1 cellular context compared by ENCODE assay signal in the genomic region with DNA sequence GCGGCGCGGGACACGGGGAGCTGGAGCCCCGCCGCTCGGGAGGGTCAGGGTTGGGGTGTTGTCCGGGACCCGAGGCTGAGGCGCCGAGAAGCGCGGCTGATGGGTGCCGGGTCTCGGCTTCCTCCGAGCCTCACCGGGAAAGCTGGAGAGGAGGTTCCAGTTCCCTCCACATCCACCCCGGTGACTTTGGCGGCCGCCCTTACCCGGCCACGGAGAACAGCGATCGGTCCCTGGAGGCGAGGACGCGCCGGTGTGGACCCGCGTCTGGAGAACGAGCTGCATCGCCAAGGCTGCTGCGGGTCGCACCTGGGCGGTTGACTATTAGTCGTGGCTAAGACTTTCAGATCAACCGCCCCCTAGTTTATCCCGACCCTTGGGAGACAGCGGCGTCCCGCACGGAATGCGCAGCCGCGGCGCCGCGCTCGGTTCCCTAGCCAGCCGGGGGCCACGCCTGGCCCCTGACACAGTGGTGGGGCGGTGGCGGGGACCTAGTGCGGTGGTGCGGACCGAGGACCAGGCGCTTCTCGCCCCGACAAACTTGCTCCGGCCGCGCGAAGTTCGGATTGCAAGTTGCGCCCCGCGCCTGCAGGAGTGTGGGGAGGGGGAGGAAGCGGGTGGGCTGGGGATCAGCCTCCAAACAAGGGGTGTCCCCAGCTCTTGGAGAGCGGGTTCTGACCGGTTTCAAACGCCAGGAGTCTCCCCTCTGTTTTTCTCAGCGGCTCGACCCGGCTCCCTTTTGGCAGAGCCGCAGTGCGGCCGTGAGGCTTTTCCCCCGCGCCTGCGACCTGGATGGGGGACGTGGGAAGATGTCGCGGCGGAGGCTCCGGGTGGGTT.
TF ChIP-seq lines count a peak whose summit lies in the region.

No MANE protein-coding gene starts in this region.

TF ChIP-seq in HepG2, 621 proteins besides CTCF, POLR2A, EP300 and RAD21 (continued from another document):
- TF ChIP-seq, protein P1, sequence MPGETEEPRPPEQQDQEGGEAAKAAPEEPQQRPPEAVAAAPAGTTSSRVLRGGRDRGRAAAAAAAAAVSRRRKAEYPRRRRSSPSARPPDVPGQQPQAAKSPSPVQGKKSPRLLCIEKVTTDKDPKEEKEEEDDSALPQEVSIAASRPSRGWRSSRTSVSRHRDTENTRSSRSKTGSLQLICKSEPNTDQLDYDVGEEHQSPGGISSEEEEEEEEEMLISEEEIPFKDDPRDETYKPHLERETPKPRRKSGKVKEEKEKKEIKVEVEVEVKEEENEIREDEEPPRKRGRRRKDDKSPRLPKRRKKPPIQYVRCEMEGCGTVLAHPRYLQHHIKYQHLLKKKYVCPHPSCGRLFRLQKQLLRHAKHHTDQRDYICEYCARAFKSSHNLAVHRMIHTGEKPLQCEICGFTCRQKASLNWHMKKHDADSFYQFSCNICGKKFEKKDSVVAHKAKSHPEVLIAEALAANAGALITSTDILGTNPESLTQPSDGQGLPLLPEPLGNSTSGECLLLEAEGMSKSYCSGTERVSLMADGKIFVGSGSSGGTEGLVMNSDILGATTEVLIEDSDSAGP (CRISPR knock-in tag; IDR thresholded peaks at IDR 0.05; ENCODE audit: borderline replicate concordance): peak; percentile 20; the same call in 1 of the 2 replicates
- TF ChIP-seq ZNF776 (CRISPR knock-in tag; IDR thresholded peaks at IDR 0.05): no peak
- no peak for TF ChIP-seq E2F1 (CRISPR knock-in tag; IDR thresholded peaks at IDR 0.05)
- peak; percentile 12 for TF ChIP-seq SRSF1 (optimal IDR thresholded peaks at IDR 0.05; ENCODE audit: low read depth, low read length)
- no peak for TF ChIP-seq SRSF4 (IDR thresholded peaks at IDR 0.05; ENCODE audit: low read depth, low read length, poor library complexity, severe bottlenecking)
- no peak for TF ChIP-seq ZNF335 (CRISPR knock-in tag; IDR thresholded peaks at IDR 0.05)
- TF ChIP-seq RFXAP (CRISPR knock-in tag; IDR thresholded peaks at IDR 0.05; ENCODE audit: borderline replicate concordance): peak; percentile 18; the same call in 1 of the 2 replicates
- TF ChIP-seq ZNF382 (CRISPR knock-in tag; IDR thresholded peaks at IDR 0.05; ENCODE audit: borderline replicate concordance): no peak
- TF ChIP-seq GPBP1L1 (CRISPR knock-in tag; IDR thresholded peaks at IDR 0.05): no peak
- 0 out of 2 replicates have a peak, but pooled peaks have one; percentile 2 for TF ChIP-seq ZFX (CRISPR knock-in tag; IDR thresholded peaks at IDR 0.05; ENCODE audit: low read depth)
- TF ChIP-seq ZNF878 (CRISPR knock-in tag; IDR thresholded peaks at IDR 0.05): no peak
- no peak for TF ChIP-seq RBM22 (optimal IDR thresholded peaks at IDR 0.05; ENCODE audit: low read length)
- TF ChIP-seq ZFY (CRISPR knock-in tag; IDR thresholded peaks at IDR 0.05): 0 out of 2 replicates have a peak, but pooled peaks have one; percentile 9
- TF ChIP-seq XBP1 (CRISPR knock-in tag; IDR thresholded peaks at IDR 0.05): no peak
- TF ChIP-seq HNRNPLL (IDR thresholded peaks at IDR 0.05; ENCODE audit: low read depth, low read length, poor library complexity, severe bottlenecking): peak; percentile 23
- peak; percentile 19; the same call in 1 of the 2 replicates for TF ChIP-seq NRL (CRISPR knock-in tag; IDR thresholded peaks at IDR 0.05; ENCODE audit: borderline replicate concordance)
- peak; percentile 54; the same call in 1 of the 2 replicates for TF ChIP-seq UBTF (CRISPR knock-in tag; IDR thresholded peaks at IDR 0.05)
- peak; percentile 38; the same call in 1 of the 2 replicates for TF ChIP-seq ZFP90 (CRISPR knock-in tag; IDR thresholded peaks at IDR 0.05; ENCODE audit: borderline replicate concordance)
- peak; percentile 28; the same call in 1 of the 2 replicates for TF ChIP-seq ZNF800 (CRISPR knock-in tag; IDR thresholded peaks at IDR 0.05)
